ENCODE assay signal across 8 cellular contexts in the genomic region with DNA sequence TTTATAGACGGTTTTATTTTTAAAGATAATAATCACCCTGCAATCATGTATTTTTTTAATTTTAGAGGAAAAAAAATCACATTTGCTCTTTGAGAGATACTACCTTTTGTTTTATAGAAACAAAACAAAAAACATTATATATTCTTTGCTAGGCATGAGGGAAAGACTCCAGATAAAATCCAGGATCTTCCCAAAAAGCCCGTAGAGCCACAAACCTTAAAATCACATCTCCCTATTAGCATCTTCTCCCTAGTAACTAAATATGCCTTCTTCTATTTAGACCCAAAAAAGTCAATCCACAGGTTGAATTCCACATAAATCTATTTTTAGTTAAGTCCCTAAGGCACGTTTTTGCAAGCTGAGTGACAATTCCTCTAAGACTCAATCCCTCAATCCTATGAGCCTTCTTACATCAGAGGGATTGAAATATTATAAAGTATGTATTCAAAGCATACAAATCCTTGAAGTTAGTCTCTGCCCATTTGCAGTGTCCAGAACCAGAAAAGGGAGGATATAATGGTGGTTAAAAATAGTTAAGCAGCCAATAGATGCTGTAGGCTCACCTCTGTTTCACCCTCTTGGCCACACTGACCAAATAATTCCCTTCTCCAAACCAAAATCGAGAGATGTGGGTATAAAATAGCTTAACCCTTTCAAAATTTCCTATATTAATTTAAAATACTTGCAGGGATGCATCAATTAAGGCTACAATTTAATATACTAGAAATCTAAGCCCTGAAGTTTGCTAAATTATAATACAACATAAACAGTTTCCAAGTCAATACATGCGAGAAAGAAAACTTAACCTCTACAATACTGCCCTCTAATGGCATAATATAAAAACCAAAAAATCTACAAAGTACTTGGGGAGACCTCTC.
DNase-seq lines count a peak whose midpoint lies in the region; ATAC-seq and TF ChIP-seq lines count a peak whose summit lies in the region.

No MANE protein-coding gene starts in this region.

- H3K4me1 ChIP-seq in mammary epithelial cell (ENCODE audit: insufficient read depth, low read length) (peaks cover 19% of the 10 kb centered on the region), testis (peaks cover 28% of the 10 kb centered on the region)

- CTCF ChIA-PET in mammary epithelial cell (lab: Charles Lee; ENCODE audit: low non-redundant PET) = interaction anchor here (0.6 kb wide), 3 partner anchors 183 to 393 kb away, joined by 3 to 5 read pairs (median 4); no protein-coding TSS in a partner anchor

- TF ChIP-seq CTCF in AG09319 (IDR thresholded peaks at IDR 0.05; ENCODE audit: low read depth, low read length) = peak; percentile 23
- peak; percentile 19 to 44 for TF ChIP-seq CTCF in mammary epithelial cell (conservative IDR thresholded peaks at IDR 0.05 in 1 of 2, IDR thresholded peaks at IDR 0.05 in 1 of 2; ENCODE audit: extremely low read depth in 1 of 2, insufficient read depth in 1 of 2, low read depth in 1 of 2, low read length in 2 of 2)
- peak in 2 of 3 experiments; percentile 31 to 58 for TF ChIP-seq CTCF in testis (IDR thresholded peaks at IDR 0.05)

- no peaks in the 10 kb centered on the region for H4K20me1 ChIP-seq in mammary epithelial cell (ENCODE audit: insufficient read depth, low read length)

- no peak overlapping the region for H2AFZ ChIP-seq in mammary epithelial cell (ENCODE audit: low read depth, low read length)

- peaks cover 30% of the 10 kb centered on the region for H3K79me2 ChIP-seq in mammary epithelial cell (ENCODE audit: insufficient read depth, low read length)

- dilution Hi-C loops in mammary epithelial cell (cut with HindIII; ENCODE audit: low sequenced_read_pairs) = loop anchor here (5.0 kb wide), 1 partner anchor 125 kb away; no protein-coding TSS in a partner anchor

- no peaks in the 10 kb centered on the region for H3K9me3 ChIP-seq in mammary epithelial cell (replicated peaks; ENCODE audit: insufficient read depth, low read length)
- H3K9me3 ChIP-seq in testis = no peaks in the 10 kb centered on the region

- H3K27ac ChIP-seq in mammary epithelial cell (ENCODE audit: insufficient read depth, low read depth, low read length) (peak overlapping the region; percentile 65), layer of hippocampus (ENCODE audit: low read depth, low read length) (peak overlapping the region; percentile 87), testis (peak overlapping the region; percentile 95 to 97)

- H3K9ac ChIP-seq in mammary epithelial cell (ENCODE audit: insufficient read depth, low read length) = peak overlapping the region; percentile 35

- peak; percentile 41 for ATAC-seq in GM18520 (IDR thresholded peaks at IDR 0.05; ENCODE audit: unreplicated experiment)

- DNase-seq in AG09319 (ENCODE audit: extremely low read depth, low read depth) (no peak), NCI-H748 (lab: John Stamatoyannopoulos, UW; ENCODE audit: unreplicated experiment) (peak; percentile 64), mammary epithelial cell (peak; percentile 48), testis (no peak), HuH-7 (ENCODE audit: low spot score) (no peak)
- DNase-seq in activated CD4-positive, alpha-beta T cell treated with anti-CD3 and anti-CD28 coated beads for 1 hour = no peak

- H3K36me3 ChIP-seq in mammary epithelial cell (ENCODE audit: insufficient read depth, low read length) (peaks cover 9% of the 10 kb centered on the region), testis (ENCODE audit: low read depth, missing control alignments) (no peaks in the 10 kb centered on the region)

- peak overlapping the region; percentile 54 to 71 (median 66) for H3K4me3 ChIP-seq in mammary epithelial cell (replicated peaks in 1 of 3; ENCODE audit: insufficient read depth in 1 of 3, low read depth in 2 of 3, low read length in 3 of 3)
- H3K4me3 ChIP-seq in testis = peak overlapping the region; percentile 70 to 76

- in situ Hi-C loops in mammary epithelial cell (cut with MboI; ENCODE audit: low sequenced_read_pairs in 2 of 2) = loop anchor here (5.0 to 10.0 kb wide), 5 partner anchors 125 to 533 kb away; no protein-coding TSS in a partner anchor

- 3% methylated on average over 5 of the region's 5 CpGs for WGBS in mammary epithelial cell (ENCODE audit: low coverage, missing lambda C conversion rate)
- 2 to 7% methylated on average over 5 of the region's 5 CpGs for WGBS in testis, 2 donors

- H3K27me3 ChIP-seq in mammary epithelial cell (ENCODE audit: insufficient read depth, low read length) (no peaks in the 10 kb centered on the region), layer of hippocampus (ENCODE audit: control insufficient read depth, insufficient read depth, low read length) (no peaks in the 10 kb centered on the region), testis (no peaks in the 10 kb centered on the region)

- intact Hi-C loops in mammary epithelial cell (cut with micrococcal nuclease) (loop anchor here (1.0 kb wide), 4 partner anchors 34 to 529 kb away; no protein-coding TSS in a partner anchor), testis (cut with DNase I; ENCODE audit: low total_unique reads) (loop anchor here (10.0 kb wide), 3 partner anchors 213 to 383 kb away; no protein-coding TSS in a partner anchor)

- no peak for TF ChIP-seq POLR2A in testis (IDR thresholded peaks at IDR 0.05)

- H3K4me2 ChIP-seq in mammary epithelial cell (ENCODE audit: insufficient read depth, low read depth, low read length) = peak overlapping the region; percentile 66

- BruUV-seq in mammary epithelial cell (replicated peaks; lab: Mats Ljungman, UMichigan) = no TSS peak

Comparison
In these comparisons a context has a peak if more than half of its experiments do, and no peak if none do; other contexts are left out.
1. DNase-seq: peak in NCI-H748 (single experiment) and mammary epithelial cell (single experiment); none in AG09319 (single experiment), testis (single experiment), HuH-7 (single experiment) and activated CD4-positive, alpha-beta T cell treated with anti-CD3 and anti-CD28 coated beads for 1 hour (single experiment).
2. Peak in every context shown above with its lines, with median percentiles within 50 percentile points of each other: CTCF ChIP-seq and H3K27ac ChIP-seq.